Comparison of ENCODE assay signal across 9 cellular contexts in genomic region chr17:79933863-79934652, GRCh38.
DNase-seq lines count a peak whose midpoint lies in the region; ATAC-seq and TF ChIP-seq lines count a peak whose summit lies in the region.
"Had no signal": no experiment of that assay in that cellular context is flagged by ENCODE, and none has a peak within 500 bp of the region (broad histone marks: within the 10 kb centered on the region; RNA-seq: fewer than 3 reads in every experiment).

No MANE protein-coding gene starts in this region.

- peak overlapping the region; percentile 38 for H3K27ac ChIP-seq in KOPT-K1 (ENCODE audit: low read depth, low read length, poor library complexity, severe bottlenecking)
- no peak overlapping the region for H3K27ac ChIP-seq in ascending aorta
- H3K27ac ChIP-seq: thoracic aorta had no signal

- no peak for TF ChIP-seq CTCF in ascending aorta (IDR thresholded peaks at IDR 0.05)
- no peak for TF ChIP-seq CTCF in endothelial cell (IDR thresholded peaks at IDR 0.05; ENCODE audit: unreplicated experiment)

- H3K4me3 Mint-ChIP-seq in activated naive CD8-positive, alpha-beta T cell treated with anti-CD3 and anti-CD28 coated beads, Interleukin-2, amount 50 U/mL, for 24 hours = no peak overlapping the region
- H3K4me3 Mint-ChIP-seq in endothelial cell (ENCODE audit: unreplicated experiment) = no peak overlapping the region

- H3K4me1 ChIP-seq in ascending aorta = peaks cover 5 to 6% of the 10 kb centered on the region in 2 donors

- H3K36me3 ChIP-seq in KOPT-K1 (ENCODE audit: insufficient read depth, low read length) = no peaks in the 10 kb centered on the region
- peaks cover 0 to 3% of the 10 kb centered on the region in 2 donors for H3K36me3 ChIP-seq in ascending aorta
- H3K36me3 ChIP-seq: thoracic aorta had no signal

- peaks cover 8% of the 10 kb centered on the region for H3K27me3 ChIP-seq in ascending aorta

- intact Hi-C loops in ascending aorta (cut with DNase I) = no loop called here

- H3K4me3 ChIP-seq in ascending aorta = no peak overlapping the region
- H3K4me3 ChIP-seq: thoracic aorta had no signal

- H3K36me3 Mint-ChIP-seq in activated naive CD8-positive, alpha-beta T cell treated with anti-CD3 and anti-CD28 coated beads, Interleukin-2, amount 50 U/mL, for 24 hours (ENCODE audit: low read depth) = no peaks in the 10 kb centered on the region
- peaks cover 7% of the 10 kb centered on the region for H3K36me3 Mint-ChIP-seq in endothelial cell (ENCODE audit: low read depth, unreplicated experiment)

- no peaks in the 10 kb centered on the region for H3K9me3 ChIP-seq in KOPT-K1 (ENCODE audit: insufficient read depth, low read length, poor library complexity, severe bottlenecking)
- H3K9me3 ChIP-seq in ascending aorta = no peaks in the 10 kb centered on the region
- H3K9me3 ChIP-seq: thoracic aorta had no signal

- peak; percentile 33 for ATAC-seq in activated naive CD8-positive, alpha-beta T cell treated with anti-CD3 and anti-CD28 coated beads, Interleukin-2, amount 50 U/mL, for 24 hours
- no peak for ATAC-seq in GM19395 (IDR thresholded peaks at IDR 0.05; ENCODE audit: unreplicated experiment)
- no peak for ATAC-seq in GM18861 (IDR thresholded peaks at IDR 0.05; ENCODE audit: unreplicated experiment)

- peaks cover 75% of the 10 kb centered on the region for H3K4me1 Mint-ChIP-seq in activated naive CD8-positive, alpha-beta T cell treated with anti-CD3 and anti-CD28 coated beads, Interleukin-2, amount 50 U/mL, for 24 hours
- H3K4me1 Mint-ChIP-seq in endothelial cell (ENCODE audit: unreplicated experiment) = peaks cover 22% of the 10 kb centered on the region

- H3K9me3 Mint-ChIP-seq in activated naive CD8-positive, alpha-beta T cell treated with anti-CD3 and anti-CD28 coated beads, Interleukin-2, amount 50 U/mL, for 24 hours = no peaks in the 10 kb centered on the region
- no peaks in the 10 kb centered on the region for H3K9me3 Mint-ChIP-seq in endothelial cell (ENCODE audit: unreplicated experiment)

- no peak overlapping the region for H3K27ac Mint-ChIP-seq in activated naive CD8-positive, alpha-beta T cell treated with anti-CD3 and anti-CD28 coated beads, Interleukin-2, amount 50 U/mL, for 24 hours
- H3K27ac Mint-ChIP-seq in endothelial cell (ENCODE audit: unreplicated experiment) = no peak overlapping the region

- DNase-seq in CMK (ENCODE audit: low read depth) (peak; percentile 68), myocyte (ENCODE audit: low read depth) (peak; percentile 61), ascending aorta (ENCODE audit: low spot score in 2 of 2) (no peak), endothelial cell (ENCODE audit: low spot score) (no peak)
- peak; percentile 35 for DNase-seq in activated naive CD8-positive, alpha-beta T cell treated with anti-CD3 and anti-CD28 coated beads, Interleukin-2, amount 50 U/mL, for 24 hours

- peaks cover 2% of the 10 kb centered on the region for H3K27me3 Mint-ChIP-seq in activated naive CD8-positive, alpha-beta T cell treated with anti-CD3 and anti-CD28 coated beads, Interleukin-2, amount 50 U/mL, for 24 hours
- H3K27me3 Mint-ChIP-seq in endothelial cell (ENCODE audit: unreplicated experiment) = peaks cover 13% of the 10 kb centered on the region

Comparison
In these comparisons a context has a peak if more than half of its experiments do, and no peak if none do; other contexts are left out.
1. DNase-seq: peak in CMK (single experiment), activated naive CD8-positive, alpha-beta T cell treated with anti-CD3 and anti-CD28 coated beads, Interleukin-2, amount 50 U/mL, for 24 hours (single experiment) and myocyte (single experiment); none in ascending aorta (0 of 2) and endothelial cell (single experiment).